Comparison of ENCODE assay signal across 8 cellular contexts in genomic region chr11:126366823-126367654, GRCh38. TPM values are rescaled to one million over a fixed set of nuclear protein-coding genes. Genes with fewer than 3 reads are reported as not detected.
DNase-seq lines count a peak whose midpoint lies in the region; ATAC-seq and TF ChIP-seq lines count a peak whose summit lies in the region.
"Not testable (repeated sequence)": the region's sequence is repeated elsewhere in the genome, so short reads cannot be mapped to it uniquely, and the experiment has no call there.

No MANE protein-coding gene starts in this region.

- H3K27me3 ChIP-seq in BLaER1 treated with 17β-estradiol and CSF1 and Interleukin-3, amounts not matched to agents 10 nM and 100 nM; H9 (ENCODE audit: insufficient read depth, low read length); adrenal gland; right cardiac atrium (ENCODE audit: control insufficient read depth, insufficient read depth): not testable (repeated sequence)

- H4K91ac ChIP-seq in H9 (ENCODE audit: insufficient read length, low read depth, low read length) = not testable (repeated sequence)

- not testable (repeated sequence) for H3K36me3 Mint-ChIP-seq in H9 (ENCODE audit: insufficient read depth in 1 of 3, low read depth in 3 of 3); natural killer cell treated with Interleukin-12 subunit alpha and Interleukin-12 subunit beta and Interleukin-15 and Interleukin-18, amount 100 ng/mL, for 72 hours; stimulated activated effector memory CD8-positive, alpha-beta T cell treated with anti-CD3 and anti-CD28 coated beads, Interleukin-12 subunit alpha, Interleukin-12 subunit beta, amount 100 ng/mL, for 72 hours

- not testable (repeated sequence) for H3K36me3 ChIP-seq in BLaER1 treated with 17β-estradiol and CSF1 and Interleukin-3, amounts not matched to agents 10 nM and 100 nM; adrenal gland (replicated peaks in 1 of 2)

- not testable (repeated sequence) for H2BK5ac ChIP-seq in H9 (ENCODE audit: insufficient read length, low read length)

- H3T11ph ChIP-seq in H9 (ENCODE audit: low read length) = not testable (repeated sequence)

- not testable (repeated sequence) for H3K27ac ChIP-seq in BLaER1 treated with 17β-estradiol and CSF1 and Interleukin-3, amounts not matched to agents 10 nM and 100 nM; H9 (ENCODE audit: insufficient read length, low read depth, low read length)
- H3K27ac ChIP-seq in adrenal gland (peak overlapping the region; percentile 1 to 78 (median 60)), right cardiac atrium (ENCODE audit: low read length) (peak overlapping the region; percentile 28)

- H3K4me1 Mint-ChIP-seq in H9 = peaks cover 29 to 45% of the 10 kb centered on the region in 2 experiments
- peaks cover 31 to 44% of the 10 kb centered on the region in 2 donors for H3K4me1 Mint-ChIP-seq in natural killer cell treated with Interleukin-12 subunit alpha and Interleukin-12 subunit beta and Interleukin-15 and Interleukin-18, amount 100 ng/mL, for 72 hours (ENCODE audit: low read depth in 2 of 2)
- H3K4me1 Mint-ChIP-seq in stimulated activated effector memory CD8-positive, alpha-beta T cell treated with anti-CD3 and anti-CD28 coated beads, Interleukin-12 subunit alpha, Interleukin-12 subunit beta, amount 100 ng/mL, for 72 hours = peaks cover 15% of the 10 kb centered on the region

- H2BK15ac ChIP-seq in H9 (ENCODE audit: low read depth, low read length) = not testable (repeated sequence)

- TF ChIP-seq CTCF in H9 (conservative IDR thresholded peaks at IDR 0.05) = peak; percentile 46; the same call in 2 of the 3 replicates
- TF ChIP-seq CTCF in adrenal gland (IDR thresholded peaks at IDR 0.05) = peak in 1 of 6 experiments; percentile 5
- peak; percentile 3 for TF ChIP-seq CTCF in epithelial cell of esophagus (IDR thresholded peaks at IDR 0.05; ENCODE audit: insufficient read depth, low read depth, low read length, missing control alignments)

- DNase-seq in H9; epithelial cell of esophagus (ENCODE audit: low read depth); natural killer cell treated with Interleukin-12 subunit alpha and Interleukin-12 subunit beta and Interleukin-15 and Interleukin-18, amount 100 ng/mL, for 72 hours (ENCODE audit: low spot score); stimulated activated effector memory CD8-positive, alpha-beta T cell treated with anti-CD3 and anti-CD28 coated beads, Interleukin-12 subunit alpha, Interleukin-12 subunit beta, amount 100 ng/mL, for 72 hours (ENCODE audit: low spot score in 2 of 2): not testable (repeated sequence)
- DNase-seq in OCI-M1 (lab: John Stamatoyannopoulos, UW) = peak; percentile 16
- DNase-seq in adrenal gland = peak in 5 of 7 donors; percentile 44 to 74 (median 60)
- peak in 2 of 3 donors; percentile 66 to 79 for DNase-seq in right cardiac atrium

- not testable (repeated sequence) for H3K27me3 Mint-ChIP-seq in H9 (ENCODE audit: low read depth); natural killer cell treated with Interleukin-12 subunit alpha and Interleukin-12 subunit beta and Interleukin-15 and Interleukin-18, amount 100 ng/mL, for 72 hours

- intact Hi-C loops in adrenal gland (cut with DNase I); right cardiac atrium (cut with DNase I): not testable (repeated sequence)

- peak overlapping the region; percentile 43 to 76 (median 66) for H3K4me2 ChIP-seq in BLaER1 treated with 17β-estradiol and CSF1 and Interleukin-3, amounts not matched to agents 10 nM and 100 nM
- not testable (repeated sequence) for H3K4me2 ChIP-seq in H9 (ENCODE audit: insufficient read depth, insufficient read length, low read length)

- H3K4ac ChIP-seq in H9 (ENCODE audit: low read depth, low read length) = not testable (repeated sequence)

- H3K23ac ChIP-seq in H9 (ENCODE audit: insufficient read length, low read depth, low read length) = not testable (repeated sequence)

- not testable (repeated sequence) for H2BK20ac ChIP-seq in H9 (ENCODE audit: low read depth, low read length, poor library complexity, severe bottlenecking)

- H4K5ac ChIP-seq in H9 (ENCODE audit: insufficient read length, low read depth, low read length) = not testable (repeated sequence)

- H3K23me2 ChIP-seq in H9 (ENCODE audit: insufficient read length, low read depth, low read length, poor library complexity, severe bottlenecking) = not testable (repeated sequence)

- WGBS in H9 (ENCODE audit: extremely low coverage, insufficient read length, low lambda C conversion rate) = no CpG with 5 or more reads among the region's 14 CpGs
- WGBS in adrenal gland, 4 donors = 69 to 89% (median 71%) methylated on average over 5 to 14 of the region's 14 CpGs
- 63% methylated on average over 14 of the region's 14 CpGs for WGBS in right cardiac atrium

- peaks cover 28 to 51% (median 43%) of the 10 kb centered on the region in 10 experiments for H3K4me1 ChIP-seq in BLaER1 treated with 17β-estradiol and CSF1 and Interleukin-3, amounts not matched to agents 10 nM and 100 nM
- not testable (repeated sequence) for H3K4me1 ChIP-seq in H9 (ENCODE audit: insufficient read depth, low read length)
- peaks cover 26 to 51% of the 10 kb centered on the region in 2 donors for H3K4me1 ChIP-seq in adrenal gland (replicated peaks in 1 of 2)
- H3K4me1 ChIP-seq in right cardiac atrium (ENCODE audit: control insufficient read depth, insufficient read depth, low read length) = peaks cover 18% of the 10 kb centered on the region

- H2AFZ ChIP-seq in H9 (ENCODE audit: low read length) = not testable (repeated sequence)

- not testable (repeated sequence) for H2BK120ac ChIP-seq in H9 (ENCODE audit: low read depth, low read length, poor library complexity, severe bottlenecking)

- H3K56ac ChIP-seq in H9 (ENCODE audit: insufficient read length, low read depth, low read length) = not testable (repeated sequence)

- 0 out of 20 replicates have a peak overlapping the region, but pooled peaks of 1 of the 10 experiments have one; percentile 34 for H3K4me3 ChIP-seq in BLaER1 treated with 17β-estradiol and CSF1 and Interleukin-3, amounts not matched to agents 10 nM and 100 nM
- not testable (repeated sequence) for H3K4me3 ChIP-seq in adrenal gland; epithelial cell of esophagus (ENCODE audit: low read length); right cardiac atrium (ENCODE audit: low read length)

- H3K9ac ChIP-seq in BLaER1 treated with 17β-estradiol and CSF1 and Interleukin-3, amounts not matched to agents 10 nM and 100 nM = peak overlapping the region in 5 of 11 experiments; percentile 26 to 52 (median 35); a peak in 4 of 22 replicates
- H3K9ac ChIP-seq in H9 (ENCODE audit: extremely low read depth, insufficient read length, low read length) = not testable (repeated sequence)

- not testable (repeated sequence) for H3K9me3 ChIP-seq in BLaER1 treated with 17β-estradiol and CSF1 and Interleukin-3, amounts not matched to agents 10 nM and 100 nM (replicated peaks in 1 of 11); H9 (ENCODE audit: control insufficient read depth, low read depth, low read length); adrenal gland (replicated peaks in 1 of 3); right cardiac atrium (ENCODE audit: control insufficient read depth, low read length)

- H4K20me1 ChIP-seq in BLaER1 treated with 17β-estradiol and CSF1 and Interleukin-3, amounts not matched to agents 10 nM and 100 nM = peaks cover 0 to 35% (median 19%) of the 10 kb centered on the region in 11 experiments; a peak in 13 of 22 replicates
- not testable (repeated sequence) for H4K20me1 ChIP-seq in H9 (ENCODE audit: control insufficient read depth, insufficient read depth, insufficient read length)

- not testable (repeated sequence) for H3K14ac ChIP-seq in H9 (ENCODE audit: insufficient read depth, low read length)

- not testable (repeated sequence) for H3K9me3 Mint-ChIP-seq in H9; natural killer cell treated with Interleukin-12 subunit alpha and Interleukin-12 subunit beta and Interleukin-15 and Interleukin-18, amount 100 ng/mL, for 72 hours; stimulated activated effector memory CD8-positive, alpha-beta T cell treated with anti-CD3 and anti-CD28 coated beads, Interleukin-12 subunit alpha, Interleukin-12 subunit beta, amount 100 ng/mL, for 72 hours

- H3K79me2 ChIP-seq in H9 (ENCODE audit: insufficient read depth, low read length) = not testable (repeated sequence)

- peak; percentile 44 to 53 for ATAC-seq in right cardiac atrium
- ATAC-seq in natural killer cell treated with Interleukin-12 subunit alpha and Interleukin-12 subunit beta and Interleukin-15 and Interleukin-18, amount 100 ng/mL, for 72 hours = peak; percentile 15 to 34
- ATAC-seq in stimulated activated effector memory CD8-positive, alpha-beta T cell treated with anti-CD3 and anti-CD28 coated beads, Interleukin-12 subunit alpha, Interleukin-12 subunit beta, amount 100 ng/mL, for 72 hours = not testable (repeated sequence)

- not testable (repeated sequence) for TF ChIP-seq POLR2A in adrenal gland (IDR thresholded peaks at IDR 0.05)

- not testable (repeated sequence) for H4K8ac ChIP-seq in H9 (replicated peaks; ENCODE audit: insufficient read length, low read depth, low read length)

- H3K4me3 Mint-ChIP-seq in H9; stimulated activated effector memory CD8-positive, alpha-beta T cell treated with anti-CD3 and anti-CD28 coated beads, Interleukin-12 subunit alpha, Interleukin-12 subunit beta, amount 100 ng/mL, for 72 hours: not testable (repeated sequence)
- peak overlapping the region; percentile 61 for H3K4me3 Mint-ChIP-seq in natural killer cell treated with Interleukin-12 subunit alpha and Interleukin-12 subunit beta and Interleukin-15 and Interleukin-18, amount 100 ng/mL, for 72 hours

- H3K27ac Mint-ChIP-seq in H9 = peak overlapping the region; percentile 44 to 76 (median 58); a peak in 2 of 7 replicates
- peak overlapping the region; percentile 49 to 76 for H3K27ac Mint-ChIP-seq in natural killer cell treated with Interleukin-12 subunit alpha and Interleukin-12 subunit beta and Interleukin-15 and Interleukin-18, amount 100 ng/mL, for 72 hours
- H3K27ac Mint-ChIP-seq in stimulated activated effector memory CD8-positive, alpha-beta T cell treated with anti-CD3 and anti-CD28 coated beads, Interleukin-12 subunit alpha, Interleukin-12 subunit beta, amount 100 ng/mL, for 72 hours = peak overlapping the region; percentile 40

- H3K79me1 ChIP-seq in H9 (ENCODE audit: insufficient read depth, low read depth, low read length, poor library complexity, severe bottlenecking) = not testable (repeated sequence)

- H2BK12ac ChIP-seq in H9 (ENCODE audit: insufficient read length, low read depth, low read length) = not testable (repeated sequence)

- not testable (repeated sequence) for H3K18ac ChIP-seq in H9 (ENCODE audit: insufficient read length, low read depth, low read length)

- not testable (repeated sequence) for H2AK5ac ChIP-seq in H9 (ENCODE audit: insufficient read length, low read length)

RNA-seq across cellular contexts. Expression of gene ST3GAL4, which starts 11.6 kb away (rescaled TPM):
- total RNA-seq in H9 (2021) (12.2 and 13.6 TPM in 2 replicates), adrenal gland (100 to 1,000 TPM; 119 to 359 (median 144) TPM), right cardiac atrium (10 to 100 TPM; 57.3 to 96.9 (median 65.4) TPM)
- polyA plus RNA-seq in adrenal gland (100 to 1,000 TPM; 210 to 265 (median 254) TPM), right cardiac atrium (57.5 TPM)
- 10 to 100 TPM; 60.4 to 60.9 TPM for total RNA-seq in natural killer cell treated with Interleukin-12 subunit alpha and Interleukin-12 subunit beta and Interleukin-15 and Interleukin-18, amount 100 ng/mL, for 72 hours
